In the genomic region with DNA sequence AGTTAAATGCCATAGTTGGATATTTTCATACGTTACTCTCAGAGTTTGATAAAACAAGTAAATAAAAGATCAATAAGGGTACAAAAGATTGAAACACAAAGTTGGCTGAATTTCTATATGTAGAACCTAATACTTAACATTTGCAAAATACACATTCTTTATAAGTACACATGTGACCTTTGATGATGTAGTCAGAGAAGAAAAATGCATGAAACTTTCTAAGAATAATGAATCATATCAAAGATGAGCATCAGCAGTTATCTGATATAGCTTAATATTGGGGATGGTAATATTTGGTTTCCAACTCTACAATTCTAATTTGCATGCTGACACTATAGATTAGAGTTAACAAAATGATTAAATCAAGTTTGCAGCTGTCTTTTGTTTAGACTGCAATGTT, we compare ENCODE assay signal across 14 cellular contexts.
DNase-seq lines count a peak whose midpoint lies in the region; ATAC-seq and TF ChIP-seq lines count a peak whose summit lies in the region.
"Had no signal": no experiment of that assay in that cellular context is flagged by ENCODE, and none has a peak within 500 bp of the region (broad histone marks: within the 10 kb centered on the region; RNA-seq: fewer than 3 reads in every experiment).

No MANE protein-coding gene starts in this region.

- no peak overlapping the region for H3K4me3 Mint-ChIP-seq in HFFc6
- H3K4me3 Mint-ChIP-seq: CD4-positive, alpha-beta T cell; H9 had no signal

- H3K9ac ChIP-seq in adipocyte (ENCODE audit: low read length), result no peak overlapping the region

- no peak overlapping the region for H3K27ac Mint-ChIP-seq in HFFc6
- H3K27ac Mint-ChIP-seq: CD4-positive, alpha-beta T cell; H9 had no signal

- H3K4me3 ChIP-seq in ACC112 (ENCODE audit: low read depth, low read length), result no peak overlapping the region
- H3K4me3 ChIP-seq in adipocyte (ENCODE audit: low read length), result no peak overlapping the region
- H3K4me3 ChIP-seq in fibroblast of mammary gland (ENCODE audit: control insufficient read depth, low read depth, low read length), result no peak overlapping the region
- H3K4me3 ChIP-seq in right cardiac atrium (ENCODE audit: low read length), result no peak overlapping the region
- H3K4me3 ChIP-seq: K562 had no signal

- H3K9me3 Mint-ChIP-seq in HFFc6, result no peaks in the 10 kb centered on the region
- H3K9me3 Mint-ChIP-seq: CD4-positive, alpha-beta T cell had no signal

- H2AFZ ChIP-seq in ACC112 (ENCODE audit: low read length, unreplicated experiment), result no peak overlapping the region

- WGBS in right cardiac atrium, result 87% methylated on average over 1 of the region's 1 CpG

- peaks cover 39% of the 10 kb centered on the region for H3K4me1 ChIP-seq in ACC112 (ENCODE audit: control insufficient read depth, insufficient read depth, low read length, unreplicated experiment)
- peaks cover 30% of the 10 kb centered on the region for H3K4me1 ChIP-seq in adipocyte (ENCODE audit: control insufficient read depth, insufficient read depth, low read length)
- H3K4me1 ChIP-seq in right cardiac atrium (ENCODE audit: control insufficient read depth, insufficient read depth, low read length), result no peaks in the 10 kb centered on the region

- DNase-seq in HFFc6, result peak; percentile 17
- peak; percentile 48 for DNase-seq in adipocyte (ENCODE audit: low read depth)
- DNase-seq in fibroblast of mammary gland (ENCODE audit: low read depth), result peak; percentile 40
- no peak for DNase-seq in right cardiac atrium
- no peak for DNase-seq in germinal center (ENCODE audit: low spot score)
- no peak for DNase-seq in NCI-H82 (lab: John Stamatoyannopoulos, UW)
- DNase-seq in SHP77 treated with DMSO at 0.1 percent for 48 hours (lab: John Stamatoyannopoulos, UW), result no peak
- DNase-seq: CD4-positive, alpha-beta T cell; H9; NCI-H1105; NCI-H2081 treated with DMSO at 0.1 percent for 48 hours; SIG-M5 had no signal

- TF ChIP-seq CTCF in HFFc6 (IDR thresholded peaks at IDR 0.05) (no peak), fibroblast of mammary gland (conservative IDR thresholded peaks at IDR 0.05; ENCODE audit: control insufficient read depth, insufficient read depth, low read depth, low read length) (no peak)

- H3K79me2 ChIP-seq in ACC112 (ENCODE audit: control insufficient read depth, insufficient read depth, low read length, unreplicated experiment), result no peaks in the 10 kb centered on the region

- no peaks in the 10 kb centered on the region; the same call in 1 of the 2 replicates for H3K36me3 Mint-ChIP-seq in HFFc6 (ENCODE audit: low read depth)

- peaks cover 44% of the 10 kb centered on the region for H3K4me1 Mint-ChIP-seq in HFFc6 (ENCODE audit: low read depth)
- H3K4me1 Mint-ChIP-seq: H9 had no signal

- no peaks in the 10 kb centered on the region for H3K27me3 Mint-ChIP-seq in HFFc6 (ENCODE audit: insufficient read depth)
- H3K27me3 Mint-ChIP-seq: CD4-positive, alpha-beta T cell had no signal

- ATAC-seq in right cardiac atrium, result no peak
- ATAC-seq: K562 had no signal

- H3K9me3 ChIP-seq in adipocyte (ENCODE audit: control insufficient read depth, low read length), result no peaks in the 10 kb centered on the region
- no peaks in the 10 kb centered on the region for H3K9me3 ChIP-seq in right cardiac atrium (ENCODE audit: control insufficient read depth, low read length)

- H3K27me3 ChIP-seq in ACC112 (ENCODE audit: insufficient read depth, low read length) (no peaks in the 10 kb centered on the region), adipocyte (replicated peaks; ENCODE audit: control insufficient read depth, insufficient read depth, low read length) (no peaks in the 10 kb centered on the region), right cardiac atrium (ENCODE audit: control insufficient read depth, insufficient read depth) (no peaks in the 10 kb centered on the region)

- H3K36me3 ChIP-seq in ACC112 (ENCODE audit: insufficient read depth, low read length), result no peaks in the 10 kb centered on the region
- no peaks in the 10 kb centered on the region for H3K36me3 ChIP-seq in adipocyte (ENCODE audit: control insufficient read depth, insufficient read depth, low read length, severe bottlenecking)

- H3K27ac ChIP-seq in ACC112 (ENCODE audit: low read depth, low read length) (peak overlapping the region; percentile 57), right cardiac atrium (ENCODE audit: low read length) (no peak overlapping the region)

- intact Hi-C loops in right cardiac atrium (cut with DNase I), result no loop called here

Comparison
In these comparisons a context has a peak if more than half of its experiments do, and no peak if none do; other contexts are left out.
1. DNase-seq: peak in HFFc6 (single experiment), adipocyte (single experiment) and fibroblast of mammary gland (single experiment); none in right cardiac atrium (0 of 3), germinal center (single experiment), NCI-H82 (single experiment) and SHP77 treated with DMSO at 0.1 percent for 48 hours (single experiment).